8 cellular contexts compared by ENCODE assay signal in genomic region chr9:33778700-33779351, GRCh38. TPM values are rescaled to one million over a fixed set of nuclear protein-coding genes. Genes with fewer than 3 reads are reported as not detected.
DNase-seq lines count a peak whose midpoint lies in the region; ATAC-seq and TF ChIP-seq lines count a peak whose summit lies in the region.

No MANE protein-coding gene starts in this region.

- peak; percentile 81 for DNase-seq in DMS 273 (lab: John Stamatoyannopoulos, UW; ENCODE audit: unreplicated experiment)
- DNase-seq in SJCRH30: peak; percentile 45 to 73
- peak; percentile 43 for DNase-seq in activated naive CD8-positive, alpha-beta T cell treated with anti-CD3 and anti-CD28 coated beads, Interleukin-2, amount 50 U/mL, for 24 hours
- DNase-seq in left ventricle myocardium superior: no peak
- DNase-seq in gastrocnemius medialis: no peak

- in situ Hi-C loops in gastrocnemius medialis (cut with MboI; ENCODE audit: low sequenced_read_pairs in 4 of 4): no loop called here

- peaks cover 3% of the 10 kb centered on the region for H3K4me1 Mint-ChIP-seq in activated naive CD8-positive, alpha-beta T cell treated with anti-CD3 and anti-CD28 coated beads, Interleukin-2, amount 50 U/mL, for 24 hours

- peak; percentile 77 for TF ChIP-seq CTCF in LNCAP (IDR thresholded peaks at IDR 0.05)
- TF ChIP-seq CTCF in gastrocnemius medialis (IDR thresholded peaks at IDR 0.05 in 4 of 5, conservative IDR thresholded peaks at IDR 0.05 in 1 of 5): peak; percentile 29 to 82 (median 48)

- H3K4me3 Mint-ChIP-seq in activated naive CD8-positive, alpha-beta T cell treated with anti-CD3 and anti-CD28 coated beads, Interleukin-2, amount 50 U/mL, for 24 hours: no peak overlapping the region

- H3K27me3 Mint-ChIP-seq in activated naive CD8-positive, alpha-beta T cell treated with anti-CD3 and anti-CD28 coated beads, Interleukin-2, amount 50 U/mL, for 24 hours: peaks cover 10% of the 10 kb centered on the region

- H3K36me3 Mint-ChIP-seq in activated naive CD8-positive, alpha-beta T cell treated with anti-CD3 and anti-CD28 coated beads, Interleukin-2, amount 50 U/mL, for 24 hours (ENCODE audit: low read depth): no peaks in the 10 kb centered on the region

- TF ChIP-seq POLR2A in gastrocnemius medialis (IDR thresholded peaks at IDR 0.05): no peak

- intact Hi-C loops in left ventricle myocardium superior (cut with micrococcal nuclease) (no loop called here), gastrocnemius medialis (cut with DNase I; ENCODE audit: low total_unique reads) (no loop called here)

- H3K27ac ChIP-seq in SJCRH30 (no peak overlapping the region), gastrocnemius medialis (no peak overlapping the region)

- H3K4me1 ChIP-seq in SJCRH30 (no peaks in the 10 kb centered on the region), gastrocnemius medialis (peaks cover 0 to 6% of the 10 kb centered on the region in 2 donors)

- H3K9me3 ChIP-seq in SJCRH30 (replicated peaks): no peaks in the 10 kb centered on the region
- no peaks in the 10 kb centered on the region for H3K9me3 ChIP-seq in gastrocnemius medialis

- H3K36me3 ChIP-seq in SJCRH30: no peaks in the 10 kb centered on the region
- H3K36me3 ChIP-seq in gastrocnemius medialis: no peaks in the 10 kb centered on the region

- ATAC-seq in GM21515 (IDR thresholded peaks at IDR 0.05; ENCODE audit: unreplicated experiment) (peak; percentile 78), left ventricle myocardium superior (peak; percentile 66), gastrocnemius medialis (peak; percentile 60 to 82), HG03460 (IDR thresholded peaks at IDR 0.05; ENCODE audit: unreplicated experiment) (no peak)
- ATAC-seq in activated naive CD8-positive, alpha-beta T cell treated with anti-CD3 and anti-CD28 coated beads, Interleukin-2, amount 50 U/mL, for 24 hours: peak; percentile 79

- no peak overlapping the region for H3K27ac Mint-ChIP-seq in activated naive CD8-positive, alpha-beta T cell treated with anti-CD3 and anti-CD28 coated beads, Interleukin-2, amount 50 U/mL, for 24 hours

- H3K4me3 ChIP-seq in SJCRH30 (no peak overlapping the region), gastrocnemius medialis (no peak overlapping the region)

- H3K27me3 ChIP-seq in SJCRH30 (no peaks in the 10 kb centered on the region), gastrocnemius medialis (no peaks in the 10 kb centered on the region)

- H3K9me3 Mint-ChIP-seq in activated naive CD8-positive, alpha-beta T cell treated with anti-CD3 and anti-CD28 coated beads, Interleukin-2, amount 50 U/mL, for 24 hours: no peaks in the 10 kb centered on the region

RNA-seq across cellular contexts. Expression of gene PRSS3, which starts 16.5 kb away (rescaled TPM):
- not detected in 2 replicates for total RNA-seq in SJCRH30 (2014; rRNA removed; shearing (Covaris generic))
- total RNA-seq in left ventricle myocardium superior: not detected
- under 1 TPM in 1 of 4 donors, not detected in 3; 0.46 TPM for total RNA-seq in gastrocnemius medialis

RNA-seq across cellular contexts. Expression of gene UBE2R2, which starts 38.1 kb away (rescaled TPM):
- total RNA-seq in SJCRH30 (2014; rRNA removed; shearing (Covaris generic)): 23.8 and 24.5 TPM in 2 replicates
- 48.0 TPM for total RNA-seq in left ventricle myocardium superior
- total RNA-seq in gastrocnemius medialis: 10 to 100 TPM; 32.5 to 47.3 (median 41.9) TPM

Comparison
In these comparisons a context has a peak if more than half of its experiments do, and no peak if none do; other contexts are left out.
1. DNase-seq: peak in DMS 273 (single experiment), SJCRH30 (2 of 2) and activated naive CD8-positive, alpha-beta T cell treated with anti-CD3 and anti-CD28 coated beads, Interleukin-2, amount 50 U/mL, for 24 hours (single experiment); none in left ventricle myocardium superior (single experiment) and gastrocnemius medialis (0 of 2).